ENCODE assay signal across 15 cellular contexts in genomic region chrX:45799576-45799975, GRCh38.
DNase-seq lines count a peak whose midpoint lies in the region; ATAC-seq, FAIRE-seq and TF ChIP-seq lines count a peak whose summit lies in the region.
"Had no signal": no experiment of that assay in that cellular context is flagged by ENCODE, and none has a peak within 500 bp of the region (broad histone marks: within the 10 kb centered on the region; RNA-seq: fewer than 3 reads in every experiment).

No MANE protein-coding gene starts in this region.

- H3K9me2 ChIP-seq in HCT116 (ENCODE audit: insufficient read depth): no peaks in the 10 kb centered on the region

- H2AFZ ChIP-seq in HCT116 (ENCODE audit: low read depth, low read length, poor library complexity, severe bottlenecking): no peak overlapping the region
- no peak overlapping the region for H2AFZ ChIP-seq in astrocyte (ENCODE audit: low read depth, low read length)

- peaks cover 66% of the 10 kb centered on the region for H3K4me1 Mint-ChIP-seq in activated CD8-positive, alpha-beta T cell treated with anti-CD3 and anti-CD28 coated beads, Interleukin-2, amount 10 ng/mL, durations not matched to agents 7 days and 5 days (ENCODE audit: low read depth)
- peaks cover 76% of the 10 kb centered on the region for H3K4me1 Mint-ChIP-seq in activated CD8-positive, alpha-beta T cell treated with anti-CD3 and anti-CD28 coated beads for 36 hours (ENCODE audit: low read depth)
- H3K4me1 Mint-ChIP-seq in astrocyte (ENCODE audit: low read depth, unreplicated experiment) (peaks cover 57% of the 10 kb centered on the region), type B pancreatic cell (ENCODE audit: unreplicated experiment) (peaks cover 8% of the 10 kb centered on the region)

- TF ChIP-seq POLR2A in HCT116 (IDR thresholded peaks at IDR 0.05; ENCODE audit: borderline replicate concordance, extremely low read depth, insufficient read depth, insufficient read length): no peak

- H3K4me1 ChIP-seq in HCT116 (ENCODE audit: control insufficient read depth in 1 of 2, insufficient read depth in 2 of 2, low read length in 2 of 2): peaks cover 74 to 100% of the 10 kb centered on the region in 2 experiments
- H3K4me1 ChIP-seq in astrocyte (ENCODE audit: insufficient read depth, low read length): peaks cover 22% of the 10 kb centered on the region
- H3K4me1 ChIP-seq: uterus had no signal

- POLR2A ChIA-PET in activated CD8-positive, alpha-beta T cell treated with anti-CD3 and anti-CD28 coated beads, Interleukin-2, amount 10 ng/mL, durations not matched to agents 7 days and 5 days (lab: Charles Lee): interaction anchor here (0.6 kb wide), 1 partner anchor 46 kb away, joined by 4 read pairs; no protein-coding TSS in a partner anchor
- POLR2A ChIA-PET in activated CD8-positive, alpha-beta T cell treated with anti-CD3 and anti-CD28 coated beads for 36 hours (lab: Charles Lee): no interaction called here
- POLR2A ChIA-PET in HCT116 (lab: Charles Lee): no interaction called here

- H4K20me1 ChIP-seq in HCT116 (ENCODE audit: insufficient read depth) (0 out of 2 replicates have a peak, but pooled peaks cover 3% of the 10 kb centered on the region), astrocyte (ENCODE audit: insufficient read depth, low read length) (no peaks in the 10 kb centered on the region)

- no TSS peak for BruUV-seq in HCT116 (replicated peaks; lab: Mats Ljungman, UMichigan)

- H3K4me3 Mint-ChIP-seq in activated CD8-positive, alpha-beta T cell treated with anti-CD3 and anti-CD28 coated beads, Interleukin-2, amount 10 ng/mL, durations not matched to agents 7 days and 5 days: no peak overlapping the region
- no peak overlapping the region for H3K4me3 Mint-ChIP-seq in activated CD8-positive, alpha-beta T cell treated with anti-CD3 and anti-CD28 coated beads for 36 hours
- no peak overlapping the region for H3K4me3 Mint-ChIP-seq in astrocyte (ENCODE audit: unreplicated experiment)
- no peak overlapping the region for H3K4me3 Mint-ChIP-seq in type B pancreatic cell
- H3K4me3 Mint-ChIP-seq: stimulated activated naive B cell treated with anti-CD40 and anti-IgM and Interleukin-4, amounts not matched to agents 10 μg/mL and 1 μg/mL and 100 μg/mL, for 72 hours had no signal

- H3K27me3 ChIP-seq in HCT116 (ENCODE audit: insufficient read depth, low read length) (no peaks in the 10 kb centered on the region), astrocyte (ENCODE audit: insufficient read depth, low read length) (no peaks in the 10 kb centered on the region), WERI-Rb-1 (ENCODE audit: insufficient read depth, low read depth, severe bottlenecking) (no peaks in the 10 kb centered on the region)
- H3K27me3 ChIP-seq: uterus had no signal

- TF ChIP-seq CTCF in activated CD8-positive, alpha-beta T cell treated with anti-CD3 and anti-CD28 coated beads for 36 hours (IDR thresholded peaks at IDR 0.05): no peak
- TF ChIP-seq CTCF in HCT116 (IDR thresholded peaks at IDR 0.05 in 2 of 3, conservative IDR thresholded peaks at IDR 0.05 in 1 of 3; ENCODE audit: borderline replicate concordance in 1 of 3, insufficient read depth in 1 of 3, low read depth in 2 of 3, low read length in 2 of 3) (no peak), astrocyte (IDR thresholded peaks at IDR 0.05; ENCODE audit: insufficient read depth, low read depth, low read length) (no peak), WERI-Rb-1 (IDR thresholded peaks at IDR 0.05; ENCODE audit: low read depth, low read length) (no peak), type B pancreatic cell (conservative IDR thresholded peaks at IDR 0.05) (no peak)

- intact Hi-C loops in activated CD8-positive, alpha-beta T cell treated with anti-CD3 and anti-CD28 coated beads for 36 hours (cut with micrococcal nuclease): no loop called here
- intact Hi-C loops in HCT116 (cut with micrococcal nuclease): no loop called here

- RAD21 ChIA-PET in HCT116 (lab: Charles Lee; ENCODE audit: low non-redundant PET in 1 of 2, low total read pairs in 2 of 2, uncharacterized antibody in 2 of 2, unreplicated experiment in 2 of 2): no interaction called here

- H3K79me2 ChIP-seq in HCT116 (ENCODE audit: insufficient read depth, low read length) (peaks cover 100% of the 10 kb centered on the region), astrocyte (ENCODE audit: insufficient read depth, low read length) (peaks cover 75% of the 10 kb centered on the region)

- H3K27ac ChIP-seq in HCT116 (ENCODE audit: low read depth, low read length): peak overlapping the region; percentile 74
- no peak overlapping the region for H3K27ac ChIP-seq in astrocyte (ENCODE audit: low read depth, low read length)
- H3K27ac ChIP-seq in WERI-Rb-1: no peak overlapping the region
- H3K27ac ChIP-seq: pancreas, spleen had no signal

- peak overlapping the region; percentile 26 for H3K27ac Mint-ChIP-seq in activated CD8-positive, alpha-beta T cell treated with anti-CD3 and anti-CD28 coated beads, Interleukin-2, amount 10 ng/mL, durations not matched to agents 7 days and 5 days
- no peak overlapping the region for H3K27ac Mint-ChIP-seq in activated CD8-positive, alpha-beta T cell treated with anti-CD3 and anti-CD28 coated beads for 36 hours
- peak overlapping the region; percentile 18 for H3K27ac Mint-ChIP-seq in astrocyte (ENCODE audit: unreplicated experiment)
- H3K27ac Mint-ChIP-seq in type B pancreatic cell: no peak overlapping the region
- H3K27ac Mint-ChIP-seq: stimulated activated naive B cell treated with anti-CD40 and anti-IgM and Interleukin-4, amounts not matched to agents 10 μg/mL and 1 μg/mL and 100 μg/mL, for 72 hours had no signal

- no peaks in the 10 kb centered on the region for H3K27me3 Mint-ChIP-seq in activated CD8-positive, alpha-beta T cell treated with anti-CD3 and anti-CD28 coated beads, Interleukin-2, amount 10 ng/mL, durations not matched to agents 7 days and 5 days (ENCODE audit: low read depth)
- H3K27me3 Mint-ChIP-seq in activated CD8-positive, alpha-beta T cell treated with anti-CD3 and anti-CD28 coated beads for 36 hours: no peaks in the 10 kb centered on the region
- H3K27me3 Mint-ChIP-seq in astrocyte (ENCODE audit: low read depth, unreplicated experiment) (no peaks in the 10 kb centered on the region), type B pancreatic cell (no peaks in the 10 kb centered on the region)

- TF ChIP-seq RAD21 in HCT116 (IDR thresholded peaks at IDR 0.05; ENCODE audit: low read depth): no peak

- peaks cover 12% of the 10 kb centered on the region for H3K36me3 Mint-ChIP-seq in activated CD8-positive, alpha-beta T cell treated with anti-CD3 and anti-CD28 coated beads, Interleukin-2, amount 10 ng/mL, durations not matched to agents 7 days and 5 days (ENCODE audit: low read depth)
- H3K36me3 Mint-ChIP-seq in activated CD8-positive, alpha-beta T cell treated with anti-CD3 and anti-CD28 coated beads for 36 hours (ENCODE audit: low read depth): peaks cover 40% of the 10 kb centered on the region
- peaks cover 3% of the 10 kb centered on the region for H3K36me3 Mint-ChIP-seq in astrocyte (ENCODE audit: low read depth, unreplicated experiment)
- H3K36me3 Mint-ChIP-seq in type B pancreatic cell: peaks cover 7% of the 10 kb centered on the region
- H3K36me3 Mint-ChIP-seq: stimulated activated naive B cell treated with anti-CD40 and anti-IgM and Interleukin-4, amounts not matched to agents 10 μg/mL and 1 μg/mL and 100 μg/mL, for 72 hours had no signal

- peak overlapping the region; percentile 36 for H3K9ac ChIP-seq in HCT116 (ENCODE audit: low read length)
- H3K9ac ChIP-seq in astrocyte (ENCODE audit: low read length): no peak overlapping the region

- no peaks in the 10 kb centered on the region for H3K9me3 ChIP-seq in HCT116 (ENCODE audit: control insufficient read depth in 1 of 2, insufficient read depth in 1 of 2, low read depth in 1 of 2, low read length in 2 of 2)
- no peaks in the 10 kb centered on the region for H3K9me3 ChIP-seq in astrocyte (ENCODE audit: insufficient read depth, low read depth, low read length)
- no peaks in the 10 kb centered on the region for H3K9me3 ChIP-seq in WERI-Rb-1 (ENCODE audit: severe bottlenecking)
- H3K9me3 ChIP-seq: pancreas, spleen, uterus had no signal

- peaks cover 0 to 17% of the 10 kb centered on the region in 2 experiments; a peak in 1 of 4 replicates for H3K36me3 ChIP-seq in HCT116 (ENCODE audit: control insufficient read depth in 1 of 2, insufficient read depth in 2 of 2, low read length in 2 of 2)
- H3K36me3 ChIP-seq in astrocyte (ENCODE audit: insufficient read depth, low read length): no peaks in the 10 kb centered on the region
- H3K36me3 ChIP-seq in WERI-Rb-1: no peaks in the 10 kb centered on the region
- H3K36me3 ChIP-seq: pancreas, spleen, uterus had no signal

- DNase-seq in activated CD8-positive, alpha-beta T cell treated with anti-CD3 and anti-CD28 coated beads, Interleukin-2, amount 10 ng/mL, durations not matched to agents 7 days and 5 days: no peak
- DNase-seq in activated CD8-positive, alpha-beta T cell treated with anti-CD3 and anti-CD28 coated beads for 36 hours: no peak
- no peak for DNase-seq in HCT116 (ENCODE audit: low read depth, low spot score)
- DNase-seq in astrocyte (ENCODE audit: low read depth): no peak
- DNase-seq in renal cortical epithelial cell (ENCODE audit: low read depth): peak; percentile 37
- DNase-seq in WERI-Rb-1: no peak
- DNase-seq in type B pancreatic cell (ENCODE audit: extremely low spot score, unreplicated experiment): no peak
- DNase-seq in C1 segment of cervical spinal cord (lab: John Stamatoyannopoulos, UW): no peak
- DNase-seq: activated gamma-delta T cell; NCI-H69; pancreas; spleen; stimulated activated naive B cell treated with anti-CD40 and anti-IgM and Interleukin-4, amounts not matched to agents 10 μg/mL and 1 μg/mL and 100 μg/mL, for 72 hours; uterus had no signal

- FAIRE-seq in astrocyte (lab: Jason Lieb, UNC): no peak

- no peaks in the 10 kb centered on the region for H3K9me3 Mint-ChIP-seq in activated CD8-positive, alpha-beta T cell treated with anti-CD3 and anti-CD28 coated beads, Interleukin-2, amount 10 ng/mL, durations not matched to agents 7 days and 5 days (ENCODE audit: insufficient read depth)
- no peaks in the 10 kb centered on the region for H3K9me3 Mint-ChIP-seq in activated CD8-positive, alpha-beta T cell treated with anti-CD3 and anti-CD28 coated beads for 36 hours
- H3K9me3 Mint-ChIP-seq in astrocyte (ENCODE audit: unreplicated experiment): no peaks in the 10 kb centered on the region
- peaks cover 4% of the 10 kb centered on the region for H3K9me3 Mint-ChIP-seq in type B pancreatic cell
- H3K9me3 Mint-ChIP-seq: stimulated activated naive B cell treated with anti-CD40 and anti-IgM and Interleukin-4, amounts not matched to agents 10 μg/mL and 1 μg/mL and 100 μg/mL, for 72 hours had no signal

- H3K4me2 ChIP-seq in HCT116 (ENCODE audit: low read length) (peak overlapping the region; percentile 32), astrocyte (ENCODE audit: low read length) (no peak overlapping the region)

- no peak for ATAC-seq in activated CD8-positive, alpha-beta T cell treated with anti-CD3 and anti-CD28 coated beads, Interleukin-2, amount 10 ng/mL, durations not matched to agents 7 days and 5 days
- no peak for ATAC-seq in activated CD8-positive, alpha-beta T cell treated with anti-CD3 and anti-CD28 coated beads for 36 hours
- ATAC-seq in HCT116: no peak
- ATAC-seq: left lobe of liver; pancreas; stimulated activated naive B cell treated with anti-CD40 and anti-IgM and Interleukin-4, amounts not matched to agents 10 μg/mL and 1 μg/mL and 100 μg/mL, for 72 hours had no signal

- H3K4me3 ChIP-seq in HCT116 (replicated peaks in 1 of 2; ENCODE audit: low read depth in 1 of 2, low read length in 2 of 2): no peak overlapping the region
- no peak overlapping the region for H3K4me3 ChIP-seq in astrocyte (ENCODE audit: insufficient read depth, low read depth, low read length)
- H3K4me3 ChIP-seq in WERI-Rb-1 (ENCODE audit: low read depth, low read length): no peak overlapping the region
- H3K4me3 ChIP-seq: pancreas, spleen, uterus had no signal

- CTCF ChIA-PET in activated CD8-positive, alpha-beta T cell treated with anti-CD3 and anti-CD28 coated beads, Interleukin-2, amount 10 ng/mL, durations not matched to agents 7 days and 5 days (lab: Charles Lee): interaction anchor here (0.7 to 4.7 kb wide), 3 partner anchors 22 to 51 kb away, joined by 3 to 68 read pairs (median 4); no protein-coding TSS in a partner anchor
- CTCF ChIA-PET in activated CD8-positive, alpha-beta T cell treated with anti-CD3 and anti-CD28 coated beads for 36 hours (lab: Charles Lee): no interaction called here
- CTCF ChIA-PET in HCT116 (lab: Charles Lee): no interaction called here

Comparison
In these comparisons a context has a peak if more than half of its experiments do, and no peak if none do; other contexts are left out.
1. H3K27ac Mint-ChIP-seq: peak in activated CD8-positive, alpha-beta T cell treated with anti-CD3 and anti-CD28 coated beads, Interleukin-2, amount 10 ng/mL, durations not matched to agents 7 days and 5 days (single experiment) and astrocyte (single experiment); none in activated CD8-positive, alpha-beta T cell treated with anti-CD3 and anti-CD28 coated beads for 36 hours (single experiment) and type B pancreatic cell (single experiment).